In the genomic region with DNA sequence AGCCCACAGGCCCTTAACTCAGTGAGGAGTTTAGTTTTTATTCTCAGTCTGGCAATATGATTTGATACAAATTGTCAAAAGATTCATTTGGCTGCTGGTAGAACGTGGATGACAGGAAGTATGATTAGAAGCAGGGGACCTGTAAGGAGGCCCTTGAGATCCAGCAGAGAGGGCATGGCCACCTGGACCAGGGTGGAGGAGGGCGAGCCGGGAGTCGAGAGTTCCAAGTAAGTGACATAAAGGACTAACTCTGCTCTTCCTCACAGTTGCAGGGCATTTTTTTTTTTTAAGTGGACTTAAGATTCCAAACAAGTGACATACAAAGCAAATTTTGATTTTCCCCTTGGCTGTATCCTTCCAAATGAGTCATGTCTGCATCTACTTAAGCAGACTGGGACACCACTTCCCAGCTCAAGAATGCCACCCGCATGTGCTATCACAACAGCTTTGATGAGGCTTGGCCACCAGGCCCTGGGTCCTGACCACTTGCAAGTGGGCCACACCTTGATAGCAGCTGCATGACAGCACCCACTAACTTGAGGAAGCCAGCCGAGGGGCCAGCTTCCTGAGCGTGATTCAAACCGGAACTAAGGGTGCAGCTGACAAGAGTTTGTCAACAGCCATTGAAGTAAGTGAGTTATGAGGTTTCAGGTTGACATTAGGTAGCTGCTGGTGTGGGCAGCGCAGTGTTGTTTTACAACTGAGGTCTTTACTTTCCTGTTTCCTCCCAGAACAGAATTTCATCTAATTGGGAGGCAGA, we compare ENCODE assay signal across 9 cellular contexts. TPM values are rescaled to one million over a fixed set of nuclear protein-coding genes. Genes with fewer than 3 reads are reported as not detected.
DNase-seq lines count a peak whose midpoint lies in the region; ATAC-seq and TF ChIP-seq lines count a peak whose summit lies in the region.
"Had no signal": no experiment of that assay in that cellular context is flagged by ENCODE, and none has a peak within 500 bp of the region (broad histone marks: within the 10 kb centered on the region; RNA-seq: fewer than 3 reads in every experiment).

No MANE protein-coding gene starts in this region.

- no peaks in the 10 kb centered on the region for H3K9me3 Mint-ChIP-seq in activated T-helper 1 cell treated with anti-CD3 and anti-CD28 coated beads, Interleukin-12 subunit alpha, Interleukin-12 subunit beta, Interleukin-2, Interleukin-4 antibody, amounts not matched to agents 30 ng/mL and 10 ng/mL and 1 ng/mL, durations not matched to agents 14 hours and 24 hours and 36 hours

- H3K36me3 Mint-ChIP-seq in activated T-helper 1 cell treated with anti-CD3 and anti-CD28 coated beads, Interleukin-12 subunit alpha, Interleukin-12 subunit beta, Interleukin-2, Interleukin-4 antibody, amounts not matched to agents 30 ng/mL and 10 ng/mL and 1 ng/mL, durations not matched to agents 14 hours and 24 hours and 36 hours (ENCODE audit: low read depth) = peaks cover 4% of the 10 kb centered on the region

- H3K4me1 ChIP-seq in HEK293 (ENCODE audit: control insufficient read depth, insufficient read depth, low read length) = peaks cover 34% of the 10 kb centered on the region

- H3K4me3 ChIP-seq in GM12864 (ENCODE audit: low read depth, low read length) (no peak overlapping the region), HEK293 (ENCODE audit: low read depth, low read length) (no peak overlapping the region)
- H3K4me3 ChIP-seq: tibial artery had no signal

- ATAC-seq in sciatic nerve = no peak

- H3K27me3 Mint-ChIP-seq in activated T-helper 1 cell treated with anti-CD3 and anti-CD28 coated beads, Interleukin-12 subunit alpha, Interleukin-12 subunit beta, Interleukin-2, Interleukin-4 antibody, amounts not matched to agents 30 ng/mL and 10 ng/mL and 1 ng/mL, durations not matched to agents 14 hours and 24 hours and 36 hours (ENCODE audit: insufficient read depth) = peaks cover 6% of the 10 kb centered on the region

- H3K27ac Mint-ChIP-seq in activated T-helper 1 cell treated with anti-CD3 and anti-CD28 coated beads, Interleukin-12 subunit alpha, Interleukin-12 subunit beta, Interleukin-2, Interleukin-4 antibody, amounts not matched to agents 30 ng/mL and 10 ng/mL and 1 ng/mL, durations not matched to agents 14 hours and 24 hours and 36 hours = no peak overlapping the region

- POLR2A ChIA-PET in HEK293 (lab: Yijun Ruan, JAX) = interaction anchor here (1.1 kb wide), 1 partner anchor 12 kb away, joined by 4 read pairs; no protein-coding TSS in a partner anchor

- peaks cover 5% of the 10 kb centered on the region for H3K4me1 Mint-ChIP-seq in activated T-helper 1 cell treated with anti-CD3 and anti-CD28 coated beads, Interleukin-12 subunit alpha, Interleukin-12 subunit beta, Interleukin-2, Interleukin-4 antibody, amounts not matched to agents 30 ng/mL and 10 ng/mL and 1 ng/mL, durations not matched to agents 14 hours and 24 hours and 36 hours (ENCODE audit: low read depth)

- peak; percentile 73 for DNase-seq in GM12864 (ENCODE audit: low read depth)
- peak; percentile 29 for DNase-seq in NCI-H2029 (lab: John Stamatoyannopoulos, UW)
- peak; percentile 76 for DNase-seq in activated T-helper 1 cell treated with anti-CD3 and anti-CD28 coated beads, Interleukin-12 subunit alpha, Interleukin-12 subunit beta, Interleukin-2, Interleukin-4 antibody, amounts not matched to agents 30 ng/mL and 10 ng/mL and 1 ng/mL, durations not matched to agents 14 hours and 24 hours and 36 hours (ENCODE audit: low spot score)
- peak; percentile 71 for DNase-seq in islet precursor cell
- DNase-seq in stimulated activated CD8-positive, alpha-beta memory T cell treated with anti-CD3 and anti-CD28 coated beads, Interleukin-7, amount 100 ng/mL, for 48 hours (ENCODE audit: extremely low read depth in 1 of 2, low read depth in 1 of 2) = peak; percentile 24 to 61
- DNase-seq in sciatic nerve (ENCODE audit: low spot score) = no peak
- no peak for DNase-seq in NCI-H2081 (lab: John Stamatoyannopoulos, UW)

- peak overlapping the region; percentile 44; the same call in 1 of the 2 replicates for H3K27ac ChIP-seq in HEK293 (ENCODE audit: extremely low read depth, low read depth, low read length)
- H3K27ac ChIP-seq: tibial artery had no signal

- H3K36me3 ChIP-seq in HEK293 (ENCODE audit: control insufficient read depth in 2 of 2, insufficient read depth in 1 of 2, low read length in 2 of 2) = no peaks in the 10 kb centered on the region; a peak in 1 of 3 replicates
- H3K36me3 ChIP-seq: tibial artery had no signal

- H3K9me3 ChIP-seq in HEK293 (ENCODE audit: control insufficient read depth, insufficient read depth, low read depth, low read length) = no peaks in the 10 kb centered on the region
- H3K9me3 ChIP-seq: tibial artery had no signal

- intact Hi-C loops in activated T-helper 1 cell treated with anti-CD3 and anti-CD28 coated beads, Interleukin-12 subunit alpha, Interleukin-12 subunit beta, Interleukin-2, Interleukin-4 antibody, amounts not matched to agents 30 ng/mL and 10 ng/mL and 1 ng/mL, durations not matched to agents 14 hours and 24 hours and 36 hours (cut with micrococcal nuclease) = loop anchor here (1.0 to 5.0 kb wide), 4 partner anchors 11 to 1920 kb away; a partner anchor contains a TSS
- intact Hi-C loops in sciatic nerve (cut with DNase I) = no loop called here

- CTCF ChIA-PET in HEK293 (lab: Yijun Ruan, JAX) = interaction anchor here (0.9 to 1.1 kb wide), 2 partner anchors 26 to 57 kb away, joined by 3 to 4 read pairs; no protein-coding TSS in a partner anchor

- H3K4me3 Mint-ChIP-seq in activated T-helper 1 cell treated with anti-CD3 and anti-CD28 coated beads, Interleukin-12 subunit alpha, Interleukin-12 subunit beta, Interleukin-2, Interleukin-4 antibody, amounts not matched to agents 30 ng/mL and 10 ng/mL and 1 ng/mL, durations not matched to agents 14 hours and 24 hours and 36 hours = no peak overlapping the region

- no peak for TF ChIP-seq CTCF in GM12864 (IDR thresholded peaks at IDR 0.05; ENCODE audit: low read depth, low read length, missing control alignments)
- no peak for TF ChIP-seq CTCF in HEK293 (tag by site-specific recombination; IDR thresholded peaks at IDR 0.05)

TF ChIP-seq in HEK293, 187 proteins besides CTCF, POLR2A, EP300 and RAD21:
- TF ChIP-seq SP2 (tag by site-specific recombination; IDR thresholded peaks at IDR 0.05) = no peak
- no peak for TF ChIP-seq ZBTB21 (tag by site-specific recombination; IDR thresholded peaks at IDR 0.05)
- TF ChIP-seq ZNF600 (tag by site-specific recombination; IDR thresholded peaks at IDR 0.05) = no peak
- TF ChIP-seq OSR2 (tag by site-specific recombination; IDR thresholded peaks at IDR 0.05) = peak; percentile 70; the same call in 1 of the 2 replicates
- TF ChIP-seq, protein P1, sequence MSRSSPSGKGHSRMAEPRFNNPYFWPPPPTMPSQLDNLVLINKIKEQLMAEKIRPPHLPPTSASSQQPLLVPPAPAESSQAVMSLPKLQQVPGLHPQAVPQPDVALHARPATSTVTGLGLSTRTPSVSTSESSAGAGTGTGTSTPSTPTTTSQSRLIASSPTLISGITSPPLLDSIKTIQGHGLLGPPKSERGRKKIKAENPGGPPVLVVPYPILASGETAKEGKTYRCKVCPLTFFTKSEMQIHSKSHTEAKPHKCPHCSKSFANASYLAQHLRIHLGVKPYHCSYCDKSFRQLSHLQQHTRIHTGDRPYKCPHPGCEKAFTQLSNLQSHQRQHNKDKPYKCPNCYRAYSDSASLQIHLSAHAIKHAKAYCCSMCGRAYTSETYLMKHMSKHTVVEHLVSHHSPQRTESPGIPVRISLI (tag by site-specific recombination; IDR thresholded peaks at IDR 0.05) = no peak
- TF ChIP-seq ZNF19 (tag by site-specific recombination; IDR thresholded peaks at IDR 0.05; ENCODE audit: low read depth) = no peak
- TF ChIP-seq, protein P2, sequence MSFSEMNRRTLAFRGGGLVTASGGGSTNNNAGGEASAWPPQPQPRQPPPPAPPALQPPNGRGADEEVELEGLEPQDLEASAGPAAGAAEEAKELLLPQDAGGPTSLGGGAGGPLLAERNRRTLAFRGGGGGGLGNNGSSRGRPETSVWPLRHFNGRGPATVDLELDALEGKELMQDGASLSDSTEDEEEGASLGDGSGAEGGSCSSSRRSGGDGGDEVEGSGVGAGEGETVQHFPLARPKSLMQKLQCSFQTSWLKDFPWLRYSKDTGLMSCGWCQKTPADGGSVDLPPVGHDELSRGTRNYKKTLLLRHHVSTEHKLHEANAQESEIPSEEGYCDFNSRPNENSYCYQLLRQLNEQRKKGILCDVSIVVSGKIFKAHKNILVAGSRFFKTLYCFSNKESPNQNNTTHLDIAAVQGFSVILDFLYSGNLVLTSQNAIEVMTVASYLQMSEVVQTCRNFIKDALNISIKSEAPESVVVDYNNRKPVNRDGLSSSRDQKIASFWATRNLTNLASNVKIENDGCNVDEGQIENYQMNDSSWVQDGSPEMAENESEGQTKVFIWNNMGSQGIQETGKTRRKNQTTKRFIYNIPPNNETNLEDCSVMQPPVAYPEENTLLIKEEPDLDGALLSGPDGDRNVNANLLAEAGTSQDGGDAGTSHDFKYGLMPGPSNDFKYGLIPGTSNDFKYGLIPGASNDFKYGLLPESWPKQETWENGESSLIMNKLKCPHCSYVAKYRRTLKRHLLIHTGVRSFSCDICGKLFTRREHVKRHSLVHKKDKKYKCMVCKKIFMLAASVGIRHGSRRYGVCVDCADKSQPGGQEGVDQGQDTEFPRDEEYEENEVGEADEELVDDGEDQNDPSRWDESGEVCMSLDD (tag by site-specific recombination; IDR thresholded peaks at IDR 0.05) = no peak
- TF ChIP-seq ZNF146 (tag by site-specific recombination; IDR thresholded peaks at IDR 0.05) = no peak

RNA-seq across cellular contexts. Expression of a gene that starts 54.6 kb away (rescaled TPM):
- 0.22 and 0.23 TPM in 2 replicates for total RNA-seq in activated T-helper 1 cell treated with anti-CD3 and anti-CD28 coated beads, Interleukin-12 subunit alpha, Interleukin-12 subunit beta, Interleukin-2, Interleukin-4 antibody, amounts not matched to agents 30 ng/mL and 10 ng/mL and 1 ng/mL, durations not matched to agents 14 hours and 24 hours and 36 hours
- 17.7 TPM for total RNA-seq in sciatic nerve

Comparison
In these comparisons a context has a peak if more than half of its experiments do, and no peak if none do; other contexts are left out.
1. DNase-seq: peak in GM12864 (single experiment), NCI-H2029 (single experiment), activated T-helper 1 cell treated with anti-CD3 and anti-CD28 coated beads, Interleukin-12 subunit alpha, Interleukin-12 subunit beta, Interleukin-2, Interleukin-4 antibody, amounts not matched to agents 30 ng/mL and 10 ng/mL and 1 ng/mL, durations not matched to agents 14 hours and 24 hours and 36 hours (single experiment), islet precursor cell (single experiment) and stimulated activated CD8-positive, alpha-beta memory T cell treated with anti-CD3 and anti-CD28 coated beads, Interleukin-7, amount 100 ng/mL, for 48 hours (2 of 2); none in sciatic nerve (single experiment) and NCI-H2081 (0 of 2).
2. RNA of a gene that starts 54.6 kb away (total RNA-seq): 17.7 TPM in sciatic nerve (single experiment); 0.22 to 0.23 TPM in activated T-helper 1 cell treated with anti-CD3 and anti-CD28 coated beads, Interleukin-12 subunit alpha, Interleukin-12 subunit beta, Interleukin-2, Interleukin-4 antibody, amounts not matched to agents 30 ng/mL and 10 ng/mL and 1 ng/mL, durations not matched to agents 14 hours and 24 hours and 36 hours; every median in the first group is over 10 times any median in the second.